In the genomic region with DNA sequence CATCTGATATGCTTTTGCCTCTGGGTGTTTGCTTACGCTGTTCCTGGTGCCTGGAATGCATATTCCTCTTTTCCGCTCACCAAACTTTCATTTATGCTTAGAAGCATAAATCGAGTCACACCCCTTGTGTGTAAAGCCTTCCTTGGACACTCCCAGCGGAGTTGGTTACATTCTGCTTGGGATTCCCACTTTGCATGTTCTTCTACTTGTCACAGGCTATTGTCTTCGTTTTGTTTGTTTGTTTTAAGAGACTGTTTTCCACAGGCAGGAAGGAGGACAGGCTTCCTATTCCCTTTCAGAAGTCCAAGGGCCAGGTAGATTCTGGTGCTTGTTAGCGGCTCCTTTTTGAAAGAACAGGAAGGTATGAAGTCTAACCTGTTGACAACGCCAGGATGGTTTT, we compare ENCODE assay signal across 19 cellular contexts.
"Had no signal": no experiment of that assay in that cellular context is flagged by ENCODE, and none has a peak within 500 bp of the region (broad histone marks: within the 10 kb centered on the region; RNA-seq: fewer than 3 reads in every experiment).

No MANE protein-coding gene starts in this region.

- H3K4me3 Mint-ChIP-seq: dendritic cell treated with granulocyte-macrophage colony-stimulating factor and Interleukin-4, amounts not matched to agents 40 ng/mL and 50 ng/mL, for 4 days; effector memory CD8-positive, alpha-beta T cell; naive thymus-derived CD8-positive, alpha-beta T cell; neural crest cell; type B pancreatic cell had no signal

- H3K4me3 ChIP-seq: heart left ventricle, lung, mucosa of descending colon, right atrium auricular region, sigmoid colon, skin epidermis had no signal

- ATAC-seq: effector memory CD8-positive, alpha-beta T cell; heart left ventricle; left colon; left ventricle myocardium superior; mucosa of descending colon; naive thymus-derived CD8-positive, alpha-beta T cell had no signal

- H3K9me3 Mint-ChIP-seq: dendritic cell treated with granulocyte-macrophage colony-stimulating factor and Interleukin-4, amounts not matched to agents 40 ng/mL and 50 ng/mL, for 4 days; effector memory CD8-positive, alpha-beta T cell; naive thymus-derived CD8-positive, alpha-beta T cell; neural crest cell; type B pancreatic cell had no signal

- H3K27ac ChIP-seq: heart left ventricle, right atrium auricular region, sigmoid colon, skin epidermis had no signal

- H3K9me3 ChIP-seq: heart left ventricle, mucosa of descending colon, right atrium auricular region, sigmoid colon had no signal

- H3K36me3 ChIP-seq: heart left ventricle, right atrium auricular region, sigmoid colon had no signal

- H3K36me3 Mint-ChIP-seq: naive thymus-derived CD8-positive, alpha-beta T cell; type B pancreatic cell had no signal

- H3K27ac Mint-ChIP-seq: dendritic cell treated with granulocyte-macrophage colony-stimulating factor and Interleukin-4, amounts not matched to agents 40 ng/mL and 50 ng/mL, for 4 days; effector memory CD8-positive, alpha-beta T cell; type B pancreatic cell had no signal

- H3K4me1 ChIP-seq: heart left ventricle, right atrium auricular region had no signal

- H3K27me3 ChIP-seq: heart left ventricle, right atrium auricular region, sigmoid colon had no signal

- DNase-seq: effector memory CD8-positive, alpha-beta T cell; erythroblast; foreskin melanocyte; heart left ventricle; left colon; left ventricle myocardium superior; mucosa of descending colon; naive thymus-derived CD8-positive, alpha-beta T cell; posterior cingulate gyrus; sigmoid colon; stimulated activated CD4-positive, alpha-beta T cell treated with anti-CD3 and anti-CD28 coated beads, Interleukin-2, amount 100 ng/mL, for 24 hours; stimulated activated CD4-positive, alpha-beta T cell treated with anti-CD3 and anti-CD28 coated beads, Interleukin-4, amount 100 ng/mL, for 4 hours; stimulated activated naive CD4-positive, alpha-beta T cell treated with Interleukin-2 at 50 U/mL for 16 hours had no signal
